8 cellular contexts compared by ENCODE assay signal in the genomic region with DNA sequence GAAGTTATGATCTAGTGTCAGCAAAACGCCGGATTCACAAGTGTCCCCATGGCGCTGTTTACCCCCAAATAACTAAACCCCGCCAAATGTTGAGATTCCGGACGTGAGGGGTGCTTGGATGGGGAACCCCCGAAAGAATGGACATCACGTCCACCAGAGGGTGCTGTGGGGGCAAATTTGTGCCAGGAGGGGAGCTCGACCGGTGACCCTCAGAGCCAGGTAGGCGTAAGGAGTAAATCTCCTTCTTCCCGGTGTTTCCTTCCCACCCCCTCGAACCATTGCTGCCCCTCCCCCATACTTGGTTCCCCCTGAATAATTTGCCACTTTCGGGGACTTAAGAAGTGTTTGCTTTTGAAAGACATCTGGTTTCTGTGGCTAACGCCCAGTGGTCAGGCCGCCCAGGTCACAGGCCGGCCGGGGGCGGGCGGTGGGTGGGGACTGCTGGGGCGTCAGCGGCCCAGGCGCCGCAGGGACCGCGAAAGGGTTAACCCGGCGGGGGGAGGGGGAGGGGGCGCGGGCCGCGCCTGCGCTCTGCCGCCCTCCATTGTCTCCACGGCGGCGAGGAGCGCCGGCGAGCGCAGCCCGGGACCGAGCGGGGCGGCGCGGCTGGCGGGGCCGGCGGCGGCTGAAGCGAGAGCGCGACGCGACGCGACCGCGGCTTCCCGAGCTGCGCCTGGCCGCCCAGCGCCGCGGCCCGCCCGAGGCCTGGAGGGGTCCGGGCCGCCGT. TPM values are rescaled to one million over a fixed set of nuclear protein-coding genes. Genes with fewer than 3 reads are reported as not detected.
DNase-seq lines count a peak whose midpoint lies in the region; ATAC-seq and TF ChIP-seq lines count a peak whose summit lies in the region.

A gene (plus strand): TSS at position 544 of the 727 bp plus-strand sequence. CDS start 648 bp downstream, outside the sequence.

- H3K27me3 Mint-ChIP-seq in activated T-helper 2 cell treated with anti-CD3 and anti-CD28 coated beads, Interferon-gamma antibody, Interleukin-2, Interleukin-4, amounts not matched to agents 10 μg/mL and 5 μg/mL and 100 μg/mL, durations not matched to agents 14 hours and 24 hours and 36 hours (ENCODE audit: low read depth) = peaks cover 16% of the 10 kb centered on the region
- peaks cover 12% of the 10 kb centered on the region for H3K27me3 Mint-ChIP-seq in nephron progenitor cell (ENCODE audit: low read depth, poor library complexity)
- H3K27me3 Mint-ChIP-seq in stimulated activated naive CD8-positive, alpha-beta T cell treated with anti-CD3 and anti-CD28 coated beads, Interleukin-15, amount 100 ng/mL, for 72 hours = peaks cover 27% of the 10 kb centered on the region

- peaks cover 29% of the 10 kb centered on the region for H3K36me3 Mint-ChIP-seq in activated T-helper 2 cell treated with anti-CD3 and anti-CD28 coated beads, Interferon-gamma antibody, Interleukin-2, Interleukin-4, amounts not matched to agents 10 μg/mL and 5 μg/mL and 100 μg/mL, durations not matched to agents 14 hours and 24 hours and 36 hours (ENCODE audit: low read depth)
- H3K36me3 Mint-ChIP-seq in nephron progenitor cell (ENCODE audit: low read depth) = peaks cover 12% of the 10 kb centered on the region

- intact Hi-C loops in activated T-helper 2 cell treated with anti-CD3 and anti-CD28 coated beads, Interferon-gamma antibody, Interleukin-2, Interleukin-4, amounts not matched to agents 10 μg/mL and 5 μg/mL and 100 μg/mL, durations not matched to agents 14 hours and 24 hours and 36 hours (cut with micrococcal nuclease) = loop anchor here (1.0 kb wide), 3 partner anchors 13 to 113 kb away; a partner anchor contains a TSS

- H3K9me3 Mint-ChIP-seq in activated T-helper 2 cell treated with anti-CD3 and anti-CD28 coated beads, Interferon-gamma antibody, Interleukin-2, Interleukin-4, amounts not matched to agents 10 μg/mL and 5 μg/mL and 100 μg/mL, durations not matched to agents 14 hours and 24 hours and 36 hours = no peaks in the 10 kb centered on the region
- no peaks in the 10 kb centered on the region for H3K9me3 Mint-ChIP-seq in nephron progenitor cell
- H3K9me3 Mint-ChIP-seq in stimulated activated naive CD8-positive, alpha-beta T cell treated with anti-CD3 and anti-CD28 coated beads, Interleukin-15, amount 100 ng/mL, for 72 hours = no peaks in the 10 kb centered on the region

- H3K4me1 Mint-ChIP-seq in activated T-helper 2 cell treated with anti-CD3 and anti-CD28 coated beads, Interferon-gamma antibody, Interleukin-2, Interleukin-4, amounts not matched to agents 10 μg/mL and 5 μg/mL and 100 μg/mL, durations not matched to agents 14 hours and 24 hours and 36 hours (ENCODE audit: low read depth) = peaks cover 39% of the 10 kb centered on the region
- H3K4me1 Mint-ChIP-seq in nephron progenitor cell = peaks cover 44% of the 10 kb centered on the region
- peaks cover 20% of the 10 kb centered on the region for H3K4me1 Mint-ChIP-seq in stimulated activated naive CD8-positive, alpha-beta T cell treated with anti-CD3 and anti-CD28 coated beads, Interleukin-15, amount 100 ng/mL, for 72 hours

- peak within 1 kb of the TSS; percentile 76 for H3K4me3 ChIP-seq in HUES48 (ENCODE audit: low read depth, low read length)
- H3K4me3 ChIP-seq in fibroblast of the aortic adventitia (ENCODE audit: low read depth, low read length) = peak within 1 kb of the TSS; percentile 77

- H3K27ac ChIP-seq in HUES48 (ENCODE audit: low read depth, low read length) = peak within 1 kb of the TSS; percentile 75

- H3K9ac ChIP-seq in HUES48 (ENCODE audit: low read depth, low read length) = peak within 1 kb of the TSS; percentile 60

- no peaks in the 10 kb centered on the region for H3K36me3 ChIP-seq in HUES48 (ENCODE audit: control insufficient read depth, insufficient read depth, low read length)

- ATAC-seq in GM21367 (IDR thresholded peaks at IDR 0.05; ENCODE audit: unreplicated experiment) = peak; percentile 48
- peak; percentile 85 for ATAC-seq in stimulated activated naive CD8-positive, alpha-beta T cell treated with anti-CD3 and anti-CD28 coated beads, Interleukin-15, amount 100 ng/mL, for 72 hours

- TF ChIP-seq CTCF in fibroblast of the aortic adventitia (IDR thresholded peaks at IDR 0.05; ENCODE audit: insufficient read depth, low read length) (peak; percentile 68), nephron progenitor cell (IDR thresholded peaks at IDR 0.05) (peak; percentile 60)

- peak within 1 kb of the TSS; percentile 80 for H3K27ac Mint-ChIP-seq in activated T-helper 2 cell treated with anti-CD3 and anti-CD28 coated beads, Interferon-gamma antibody, Interleukin-2, Interleukin-4, amounts not matched to agents 10 μg/mL and 5 μg/mL and 100 μg/mL, durations not matched to agents 14 hours and 24 hours and 36 hours
- H3K27ac Mint-ChIP-seq in nephron progenitor cell = peak within 1 kb of the TSS; percentile 59
- H3K27ac Mint-ChIP-seq in stimulated activated naive CD8-positive, alpha-beta T cell treated with anti-CD3 and anti-CD28 coated beads, Interleukin-15, amount 100 ng/mL, for 72 hours = peak within 1 kb of the TSS; percentile 79 to 93

- no peaks in the 10 kb centered on the region for H3K9me3 ChIP-seq in HUES48 (ENCODE audit: control insufficient read depth, insufficient read depth, low read length)

- peaks cover 7% of the 10 kb centered on the region for H3K27me3 ChIP-seq in HUES48 (ENCODE audit: control insufficient read depth, insufficient read depth, low read length)

- peaks cover 32% of the 10 kb centered on the region for H3K4me1 ChIP-seq in HUES48 (ENCODE audit: control insufficient read depth, insufficient read depth, low read length)

- DNase-seq in DMS 273 treated with DMSO at 0.1 percent for 48 hours (lab: John Stamatoyannopoulos, UW) (peak; percentile 37), RPMI8226 (peak; percentile 88), fibroblast of the aortic adventitia (ENCODE audit: low read depth) (peak; percentile 73), nephron progenitor cell (peak; percentile 95)
- DNase-seq in activated T-helper 2 cell treated with anti-CD3 and anti-CD28 coated beads, Interferon-gamma antibody, Interleukin-2, Interleukin-4, amounts not matched to agents 10 μg/mL and 5 μg/mL and 100 μg/mL, durations not matched to agents 14 hours and 24 hours and 36 hours (ENCODE audit: low spot score) = peak; percentile 67
- DNase-seq in stimulated activated naive CD8-positive, alpha-beta T cell treated with anti-CD3 and anti-CD28 coated beads, Interleukin-15, amount 100 ng/mL, for 72 hours = peak; percentile 77 to 88

- peak within 1 kb of the TSS; percentile 86 for H3K4me3 Mint-ChIP-seq in activated T-helper 2 cell treated with anti-CD3 and anti-CD28 coated beads, Interferon-gamma antibody, Interleukin-2, Interleukin-4, amounts not matched to agents 10 μg/mL and 5 μg/mL and 100 μg/mL, durations not matched to agents 14 hours and 24 hours and 36 hours (ENCODE audit: low read depth)
- peak within 1 kb of the TSS; percentile 94 for H3K4me3 Mint-ChIP-seq in nephron progenitor cell
- H3K4me3 Mint-ChIP-seq in stimulated activated naive CD8-positive, alpha-beta T cell treated with anti-CD3 and anti-CD28 coated beads, Interleukin-15, amount 100 ng/mL, for 72 hours = peak within 1 kb of the TSS; percentile 86 to 88

RNA-seq across cellular contexts. Expression of the gene that starts here (rescaled TPM):
- total RNA-seq in activated T-helper 2 cell treated with anti-CD3 and anti-CD28 coated beads, Interferon-gamma antibody, Interleukin-2, Interleukin-4, amounts not matched to agents 10 μg/mL and 5 μg/mL and 100 μg/mL, durations not matched to agents 14 hours and 24 hours and 36 hours = 34.8 and 36.6 TPM in 2 replicates
- total RNA-seq in fibroblast of the aortic adventitia (ENCODE audit: low replicate concordance) = 9.5 and 14.5 TPM in 2 replicates

Comparison
In these comparisons a context has a peak if more than half of its experiments do, and no peak if none do; other contexts are left out.
1. Peak in every context shown above with its lines: DNase-seq, ATAC-seq, H3K4me3 ChIP-seq and H3K27ac ChIP-seq.
2. DNase-seq: peak in every context shown above with its lines; median percentile 95 in nephron progenitor cell; 88 in RPMI8226; 82 in stimulated activated naive CD8-positive, alpha-beta T cell treated with anti-CD3 and anti-CD28 coated beads, Interleukin-15, amount 100 ng/mL, for 72 hours; 73 in fibroblast of the aortic adventitia; 67 in activated T-helper 2 cell treated with anti-CD3 and anti-CD28 coated beads, Interferon-gamma antibody, Interleukin-2, Interleukin-4, amounts not matched to agents 10 μg/mL and 5 μg/mL and 100 μg/mL, durations not matched to agents 14 hours and 24 hours and 36 hours; 37 in DMS 273 treated with DMSO at 0.1 percent for 48 hours.